In the genomic region with DNA sequence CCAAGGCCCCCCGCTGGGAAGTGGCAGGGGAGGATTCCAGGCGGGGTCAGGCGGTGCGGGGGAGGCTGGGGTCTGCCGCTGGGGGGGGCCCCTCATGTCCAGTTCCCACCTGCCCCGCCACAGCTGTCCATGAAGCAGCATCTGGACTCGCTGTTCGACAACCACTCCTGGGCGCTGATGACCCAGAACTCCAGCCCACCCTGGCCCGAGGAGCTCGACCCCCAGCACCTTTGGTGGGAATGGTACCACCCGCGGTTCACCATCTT, we compare ENCODE assay signal across 5 cellular contexts. TPM values are rescaled to one million over a fixed set of nuclear protein-coding genes. Genes with fewer than 3 reads are reported as not detected.
"Had no signal": no experiment of that assay in that cellular context is flagged by ENCODE, and none has a peak within 500 bp of the region (broad histone marks: within the 10 kb centered on the region; RNA-seq: fewer than 3 reads in every experiment).

No MANE protein-coding gene starts in this region.

RNA-seq across cellular contexts. Expression of a gene that starts 7.1 kb away (rescaled TPM):
- total RNA-seq: GM23248, H4 had no signal
- polyA plus RNA-seq: GM23248 had no signal

RNA-seq across cellular contexts. Expression of a gene that starts 11.1 kb away (rescaled TPM):
- total RNA-seq: GM23338, H1, H4, H9 had no signal
- polyA plus RNA-seq: H1 had no signal

RNA-seq across cellular contexts. Expression of a gene that starts 14.6 kb away (rescaled TPM):
- total RNA-seq: GM23248, H4 had no signal
- polyA plus RNA-seq: GM23248 had no signal

RNA-seq across cellular contexts. Expression of a gene that starts 24.9 kb away (rescaled TPM):
- total RNA-seq: GM23248, GM23338, H1, H4, H9 had no signal
- polyA plus RNA-seq: GM23248, GM23338, H1 had no signal
